Comparison of ENCODE assay signal across 25 cellular contexts in the genomic region with DNA sequence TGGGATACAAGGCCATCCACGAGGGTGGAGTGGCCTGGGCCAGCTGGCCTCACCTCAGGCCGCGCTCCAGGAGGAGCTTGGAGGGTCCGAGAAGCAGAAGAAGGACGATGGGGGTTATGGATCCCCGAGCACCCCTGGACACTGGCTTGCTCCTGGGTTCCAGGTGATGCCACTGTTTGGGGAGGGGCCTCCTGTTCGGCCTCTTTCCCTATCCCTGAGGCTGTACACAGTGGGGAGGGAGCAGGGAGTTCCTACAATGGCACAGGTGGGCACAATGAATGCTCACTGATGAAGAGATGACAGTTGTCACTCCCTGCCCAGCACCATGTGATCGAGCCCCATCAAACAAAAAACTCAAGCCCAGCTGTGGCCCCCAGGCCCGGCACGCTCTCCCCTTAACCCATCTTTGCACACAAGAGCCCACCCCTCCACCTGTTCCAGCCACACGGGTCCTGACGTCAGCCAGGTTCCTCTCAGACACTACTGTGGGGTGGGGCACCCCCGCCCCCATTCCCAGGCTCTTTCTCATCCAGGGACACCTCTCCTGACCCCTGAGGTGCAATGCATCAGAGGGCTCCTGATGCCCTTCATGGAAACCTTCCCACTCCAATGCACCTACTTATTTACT.
DNase-seq lines count a peak whose midpoint lies in the region; FAIRE-seq and TF ChIP-seq lines count a peak whose summit lies in the region.
"Had no signal": no experiment of that assay in that cellular context is flagged by ENCODE, and none has a peak within 500 bp of the region (broad histone marks: within the 10 kb centered on the region; RNA-seq: fewer than 3 reads in every experiment).

No MANE protein-coding gene starts in this region.

- no peak overlapping the region for H3K9ac ChIP-seq in kidney (ENCODE audit: low read length in 2 of 2)

- H3K36me3 ChIP-seq in breast epithelium (no peaks in the 10 kb centered on the region), kidney (ENCODE audit: control insufficient read depth in 1 of 2, insufficient read depth in 2 of 2, low read length in 2 of 2) (no peaks in the 10 kb centered on the region), spleen (no peaks in the 10 kb centered on the region), adrenal gland (replicated peaks in 1 of 2) (no peaks in the 10 kb centered on the region)
- H3K36me3 ChIP-seq: MG63, SJCRH30 had no signal

- intact Hi-C loops in MCF 10A (cut with micrococcal nuclease) (loop anchor here (5.0 kb wide), 1 partner anchor 742 kb away; no protein-coding TSS in a partner anchor), breast epithelium (cut with DNase I; ENCODE audit: low total_unique reads) (no loop called here), CD14-positive monocyte (cut with micrococcal nuclease) (no loop called here), kidney (cut with DNase I) (no loop called here), spleen (cut with DNase I; ENCODE audit: low total_unique reads) (no loop called here), adrenal gland (cut with DNase I) (loop anchor here in 1 of 2 donors (10.0 kb wide), 1 partner anchor 205 kb away; no protein-coding TSS in a partner anchor)

- WGBS in spleen, 5 donors = 78 to 87% (median 82%) methylated on average over 11 to 13 of the region's 13 CpGs
- 71 to 87% (median 77%) methylated on average over 8 to 13 of the region's 13 CpGs for WGBS in adrenal gland, 4 donors

- no peaks in the 10 kb centered on the region for H3K9me3 Mint-ChIP-seq in MCF 10A (ENCODE audit: unreplicated experiment)
- peaks cover 0 to 3% (median 0%) of the 10 kb centered on the region in 7 donors for H3K9me3 Mint-ChIP-seq in CD14-positive monocyte
- H3K9me3 Mint-ChIP-seq: CD8-positive, alpha-beta memory T cell had no signal

- H3K4me3 ChIP-seq in breast epithelium = no peak overlapping the region
- no peak overlapping the region for H3K4me3 ChIP-seq in kidney (ENCODE audit: low read length in 2 of 2)
- H3K4me3 ChIP-seq in spleen = no peak overlapping the region
- no peak overlapping the region for H3K4me3 ChIP-seq in adrenal gland
- H3K4me3 ChIP-seq: MG63, SJCRH30 had no signal

- peak overlapping the region; percentile 35 for H3K27ac Mint-ChIP-seq in MCF 10A (ENCODE audit: low read depth, unreplicated experiment)
- no peak overlapping the region for H3K27ac Mint-ChIP-seq in CD14-positive monocyte

- H3K27me3 ChIP-seq in breast epithelium = peaks cover 0 to 43% of the 10 kb centered on the region in 2 donors
- H3K27me3 ChIP-seq in spleen (replicated peaks in 1 of 7) = peaks cover 0 to 67% (median 33%) of the 10 kb centered on the region in 7 donors
- H3K27me3 ChIP-seq in adrenal gland = peaks cover 11% of the 10 kb centered on the region
- H3K27me3 ChIP-seq: MG63 had no signal

- no TSS peak for BruUV-seq in MCF 10A (replicated peaks; lab: Mats Ljungman, UMichigan)

- H3K27ac ChIP-seq in breast epithelium (no peak overlapping the region), kidney (ENCODE audit: low read depth in 2 of 2, low read length in 2 of 2) (no peak overlapping the region), spleen (no peak overlapping the region), adrenal gland (no peak overlapping the region)
- H3K27ac ChIP-seq: C4-2B, SJCRH30 had no signal

- no peak for FAIRE-seq in kidney (lab: Jason Lieb, UNC)
- FAIRE-seq: GM12891, H1 had no signal

- H3K9me3 ChIP-seq in breast epithelium = no peaks in the 10 kb centered on the region
- H3K9me3 ChIP-seq in kidney (ENCODE audit: control insufficient read depth in 1 of 2, low read length in 2 of 2) = no peaks in the 10 kb centered on the region
- H3K9me3 ChIP-seq in spleen = peaks cover 0 to under 1% (median 0%) of the 10 kb centered on the region in 8 donors
- no peaks in the 10 kb centered on the region for H3K9me3 ChIP-seq in adrenal gland (replicated peaks in 1 of 3)
- H3K9me3 ChIP-seq: MG63, SJCRH30 had no signal

- no peak overlapping the region for H3K4me3 Mint-ChIP-seq in MCF 10A (ENCODE audit: unreplicated experiment)
- no peak overlapping the region for H3K4me3 Mint-ChIP-seq in CD14-positive monocyte

- TF ChIP-seq POLR2A in breast epithelium (IDR thresholded peaks at IDR 0.05) (no peak), spleen (IDR thresholded peaks at IDR 0.05) (no peak), adrenal gland (IDR thresholded peaks at IDR 0.05) (no peak)

- DNase-seq in MCF 10A (ENCODE audit: unreplicated experiment) (no peak), breast epithelium (ENCODE audit: low spot score in 2 of 2) (no peak), CD14-positive monocyte (ENCODE audit: low spot score) (peak; percentile 37), kidney (peak; percentile 37), spleen (peak; percentile 59), adrenal gland (no peak), anterior cingulate cortex (lab: John Stamatoyannopoulos, UW) (no peak)
- DNase-seq in activated CD4-positive, alpha-beta T cell treated with anti-CD3 and anti-CD28 coated beads, Interleukin-2, amount 50 U/mL, for 48 hours = no peak
- DNase-seq: CD8-positive, alpha-beta memory T cell; DMS79 treated with DMSO at 0.1 percent for 48 hours; GF-D8; HCEC 1CT; KBM-7; MG63; NCI-H1105 treated with DMSO at 0.1 percent for 48 hours; NCI-H2029; NCI-H446; NCI-H526; NCI-H82; NK-92 treated with Interleukin-12 subunit alpha and Interleukin-12 subunit beta, amount 100 ng/mL, for 24 hours; PC-3; SJCRH30 had no signal

- TF ChIP-seq CTCF in MCF 10A (IDR thresholded peaks at IDR 0.05; ENCODE audit: unreplicated experiment) (no peak), breast epithelium (IDR thresholded peaks at IDR 0.05) (no peak), CD14-positive monocyte (IDR thresholded peaks at IDR 0.05) (no peak), kidney (IDR thresholded peaks at IDR 0.05; ENCODE audit: borderline replicate concordance, extremely low read depth, insufficient read depth) (no peak), spleen (IDR thresholded peaks at IDR 0.05 in 8 of 11, conservative IDR thresholded peaks at IDR 0.05 in 3 of 11) (no peak), adrenal gland (IDR thresholded peaks at IDR 0.05) (no peak)

- H3K4me1 Mint-ChIP-seq in MCF 10A (ENCODE audit: insufficient read depth, unreplicated experiment) (peaks cover 8% of the 10 kb centered on the region), CD14-positive monocyte (peaks cover 8% of the 10 kb centered on the region)

- CTCF ChIA-PET in MCF 10A (lab: Yijun Ruan, JAX) = interaction anchor here (0.9 to 6.0 kb wide), 6 partner anchors 8 to 207 kb away, joined by 3 to 51 read pairs (median 8); no protein-coding TSS in a partner anchor

- POLR2A ChIA-PET in MCF 10A (lab: Yijun Ruan, JAX) = no interaction called here

- peaks cover 11% of the 10 kb centered on the region for H3K27me3 Mint-ChIP-seq in MCF 10A (ENCODE audit: insufficient read depth, unreplicated experiment)
- peaks cover 15 to 29% (median 22%) of the 10 kb centered on the region in 3 donors for H3K27me3 Mint-ChIP-seq in CD14-positive monocyte (ENCODE audit: low read depth in 3 of 3)

- H3K4me1 ChIP-seq in breast epithelium (no peaks in the 10 kb centered on the region), kidney (ENCODE audit: control insufficient read depth in 1 of 2, insufficient read depth in 1 of 2, low read depth in 1 of 2, low read length in 2 of 2) (no peaks in the 10 kb centered on the region), spleen (peaks cover 0 to 18% (median 11%) of the 10 kb centered on the region in 6 donors), adrenal gland (replicated peaks in 1 of 2) (no peaks in the 10 kb centered on the region)
- H3K4me1 ChIP-seq: SJCRH30 had no signal

- H3K36me3 Mint-ChIP-seq in MCF 10A (ENCODE audit: insufficient read depth, unreplicated experiment) (no peaks in the 10 kb centered on the region), CD14-positive monocyte (no peaks in the 10 kb centered on the region)
- H3K36me3 Mint-ChIP-seq: CD8-positive, alpha-beta memory T cell had no signal

Comparison
In these comparisons a context has a peak if more than half of its experiments do, and no peak if none do; other contexts are left out.
1. DNase-seq: peak in CD14-positive monocyte (single experiment), kidney (single experiment) and spleen (single experiment); none in MCF 10A (single experiment), breast epithelium (0 of 2), adrenal gland (0 of 7), anterior cingulate cortex (0 of 58) and activated CD4-positive, alpha-beta T cell treated with anti-CD3 and anti-CD28 coated beads, Interleukin-2, amount 50 U/mL, for 48 hours (0 of 2).